In the genomic region with DNA sequence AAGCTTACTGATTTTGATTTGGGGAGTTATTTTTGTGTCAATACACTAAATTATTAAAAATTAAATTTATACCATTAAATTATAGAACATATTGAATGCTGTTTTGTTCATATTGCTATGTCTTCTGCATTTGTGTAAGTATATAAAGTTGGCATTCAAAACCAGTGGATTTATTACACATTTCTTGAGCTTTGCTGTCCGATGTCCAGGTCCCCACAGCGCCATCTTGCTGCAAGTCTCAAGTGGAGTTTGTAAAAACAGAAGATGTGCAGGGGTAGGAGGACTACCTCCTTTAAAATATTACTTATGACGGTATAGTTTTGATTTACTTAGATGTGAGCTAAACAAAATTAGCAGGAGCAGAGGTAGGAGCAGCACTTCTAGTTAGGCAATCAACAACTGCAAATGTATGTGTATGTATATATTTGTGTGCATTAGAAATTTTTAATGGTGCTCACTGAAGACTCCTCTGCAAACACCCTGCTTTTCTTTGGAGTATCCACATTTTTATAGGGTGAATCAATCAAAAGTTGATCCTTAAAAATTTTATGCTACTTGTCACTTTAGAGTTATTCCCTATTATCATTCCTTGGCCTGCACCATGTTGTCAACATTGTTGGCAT, we compare ENCODE assay signal across 8 cellular contexts. TPM values are rescaled to one million over a fixed set of nuclear protein-coding genes. Genes with fewer than 3 reads are reported as not detected.
DNase-seq lines count a peak whose midpoint lies in the region; ATAC-seq and TF ChIP-seq lines count a peak whose summit lies in the region.

No MANE protein-coding gene starts in this region.

- DNase-seq in SIG-M5 treated with dmso at 0.1 percent for 504 hours (lab: John Stamatoyannopoulos, UW; ENCODE audit: unreplicated experiment): peak; percentile 28
- DNase-seq in SIG-M5 (lab: John Stamatoyannopoulos, UW): no peak
- peak in 1 of 2 experiments; percentile 47 for DNase-seq in PC-9
- DNase-seq in activated naive CD4-positive, alpha-beta T cell treated with anti-CD3 and anti-CD28 coated beads, Interleukin-2, amount 50 U/mL, for 16 hours: peak; percentile 48
- DNase-seq in heart right ventricle: peak; percentile 30 to 41
- peak; percentile 46 for DNase-seq in stimulated activated CD4-positive, alpha-beta T cell treated with anti-CD3 and anti-CD28 coated beads, Interleukin-15, amount 100 ng/mL, for 24 hours

- no peaks in the 10 kb centered on the region for H3F3A ChIP-seq in PC-9 (ENCODE audit: insufficient read depth, low read depth)

- no peak overlapping the region for H3K4me2 ChIP-seq in PC-9

- TF ChIP-seq CTCF in PC-9 (conservative IDR thresholded peaks at IDR 0.05) (peak; percentile 68), heart right ventricle (IDR thresholded peaks at IDR 0.05) (peak in 7 of 9 donors; percentile 37 to 70 (median 58))

- intact Hi-C loops in PC-9 (cut with micrococcal nuclease; ENCODE audit: unreplicated experiment) (loop anchor here (1.0 kb wide), 1 partner anchor 306 kb away; no protein-coding TSS in a partner anchor), heart right ventricle (cut with DNase I) (loop anchor here in 2 of 10 donors (5.0 to 10.0 kb wide), 3 partner anchors 33 to 161 kb away; no protein-coding TSS in a partner anchor)

- no TSS peak for BruUV-seq in PC-9 (replicated peaks; lab: Mats Ljungman, UMichigan)

- no peaks in the 10 kb centered on the region for H3K27me3 ChIP-seq in PC-9 (ENCODE audit: insufficient read depth, low read depth)
- no peaks in the 10 kb centered on the region for H3K27me3 ChIP-seq in heart right ventricle

- H3K79me2 ChIP-seq in PC-9 (ENCODE audit: low read depth): peaks cover 14% of the 10 kb centered on the region

- ATAC-seq in heart right ventricle (peak in 1 of 8 donors; percentile 46), GM21515 (IDR thresholded peaks at IDR 0.05; ENCODE audit: unreplicated experiment) (no peak), HG03097 (IDR thresholded peaks at IDR 0.05; ENCODE audit: low FRiP score, unreplicated experiment) (no peak)

- no peaks in the 10 kb centered on the region for H4K20me1 ChIP-seq in PC-9 (ENCODE audit: insufficient read depth)

- POLR2A ChIA-PET in PC-9 (lab: Charles Lee; ENCODE audit: unreplicated experiment): no interaction called here

- H2AFZ ChIP-seq in PC-9: no peak overlapping the region

- CTCF ChIA-PET in PC-9 (lab: Charles Lee): interaction anchor here (0.5 to 1.6 kb wide), 11 partner anchors 18 to 310 kb away, joined by 3 to 9 read pairs (median 4); no protein-coding TSS in a partner anchor

- WGBS in heart right ventricle, 2 donors: 32 to 41% methylated on average over 3 of the region's 3 CpGs

- H3K4me3 ChIP-seq in PC-9: no peak overlapping the region
- no peak overlapping the region for H3K4me3 ChIP-seq in heart right ventricle

- H3K36me3 ChIP-seq in PC-9 (ENCODE audit: low read depth) (peaks cover 23% of the 10 kb centered on the region; the same call in 1 of the 2 replicates), heart right ventricle (peaks cover 0 to 26% (median 0%) of the 10 kb centered on the region in 9 donors)

- H3K27ac ChIP-seq in PC-9 (no peak overlapping the region), heart right ventricle (peak overlapping the region in 9 of 10 donors; percentile 45 to 91 (median 85))

- H3K9me3 ChIP-seq in PC-9 (ENCODE audit: insufficient read depth, low read depth) (no peaks in the 10 kb centered on the region), heart right ventricle (no peaks in the 10 kb centered on the region)

- H3K4me1 ChIP-seq in PC-9 (replicated peaks; ENCODE audit: insufficient read depth): peaks cover 7% of the 10 kb centered on the region
- H3K4me1 ChIP-seq in heart right ventricle: peaks cover 9 to 100% (median 82%) of the 10 kb centered on the region in 9 donors

- no peaks in the 10 kb centered on the region for H3K9me2 ChIP-seq in PC-9 (ENCODE audit: insufficient read depth)

RNA-seq across cellular contexts. Expression of a gene that starts 37.4 kb away (rescaled TPM):
- total RNA-seq in PC-9 (2021) (11.6 and 15.4 TPM in 2 replicates), heart right ventricle (100 to 1,000 TPM; 116 to 279 (median 187) TPM)
- polyA plus RNA-seq in heart right ventricle: 10 to 100 TPM; 29.4 to 35.4 TPM
